ENCODE assay signal across 24 cellular contexts in the genomic region with DNA sequence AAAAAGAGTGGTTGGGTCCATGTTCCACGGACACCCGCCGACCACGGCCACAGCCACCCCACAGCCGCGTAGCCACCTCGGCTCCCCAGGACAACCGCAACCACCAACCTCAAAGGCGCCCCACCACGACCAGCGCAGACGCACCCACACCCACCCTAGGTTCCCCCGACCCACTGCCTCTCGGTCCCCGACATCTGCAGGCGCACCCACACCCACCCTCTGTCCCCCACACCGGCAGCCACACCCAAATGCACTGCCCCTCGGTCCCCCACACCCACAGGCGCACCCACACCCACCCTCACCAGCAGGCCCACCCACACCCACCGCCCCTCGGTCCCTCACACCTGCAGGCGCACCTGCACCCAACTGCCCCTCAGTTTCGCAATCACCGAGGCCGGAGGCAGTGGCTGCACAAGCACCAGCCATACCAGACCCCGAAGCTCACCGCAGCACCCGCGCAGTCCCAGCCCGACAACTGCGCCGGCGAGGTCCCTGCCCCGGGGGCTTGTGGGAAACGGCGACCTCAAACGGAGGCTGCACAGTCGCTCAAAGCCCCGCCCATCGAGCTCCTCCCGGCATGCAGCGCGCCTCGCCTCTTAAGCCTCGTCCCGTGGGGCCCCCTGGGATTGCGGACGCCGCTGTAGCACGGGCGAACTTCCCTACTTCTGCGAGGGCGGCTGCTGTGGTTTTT. TPM values are rescaled to one million over a fixed set of nuclear protein-coding genes. Genes with fewer than 3 reads are reported as not detected.
DNase-seq lines count a peak whose midpoint lies in the region; ATAC-seq, FAIRE-seq and TF ChIP-seq lines count a peak whose summit lies in the region.
"Had no signal": no experiment of that assay in that cellular context is flagged by ENCODE, and none has a peak within 500 bp of the region (broad histone marks: within the 10 kb centered on the region; RNA-seq: fewer than 3 reads in every experiment).

No MANE protein-coding gene starts in this region.

- no peak for TF ChIP-seq POLR2A in K562 (conservative IDR thresholded peaks at IDR 0.05)

- no peaks in the 10 kb centered on the region for H3K27me3 ChIP-seq in H7 (ENCODE audit: control insufficient read depth, insufficient read depth, low read length)
- H3K27me3 ChIP-seq in K562 (ENCODE audit: control insufficient read depth in 2 of 2, insufficient read depth in 2 of 2, low read length in 2 of 2), result no peaks in the 10 kb centered on the region

- no peaks in the 10 kb centered on the region for H3K79me2 ChIP-seq in K562 (ENCODE audit: control insufficient read depth, insufficient read depth, low read length)

- H3K9ac ChIP-seq in K562 (ENCODE audit: insufficient read depth in 1 of 2, low read depth in 2 of 2, low read length in 2 of 2), result no peak overlapping the region
- H3K9ac ChIP-seq: SK-N-SH had no signal

- intact Hi-C loops in K562 (cut with micrococcal nuclease), result no loop called here

- TF ChIP-seq RAD21 in K562 (CRISPR knock-in tag; conservative IDR thresholded peaks at IDR 0.05 in 1 of 2, IDR thresholded peaks at IDR 0.05 in 1 of 2), result no peak

- no peak overlapping the region for H3K27ac ChIP-seq in K562 (ENCODE audit: extremely low read depth, low read depth, low read length)

- FAIRE-seq in K562 (lab: Jason Lieb, UNC), result no peak
- FAIRE-seq: RCC 7860 had no signal

- H3K36me3 ChIP-seq in H7 (replicated peaks; ENCODE audit: control insufficient read depth, insufficient read depth, low read length) (no peaks in the 10 kb centered on the region), K562 (ENCODE audit: control insufficient read depth, insufficient read depth, low read length) (peaks cover 5% of the 10 kb centered on the region; the same call in 2 of the 3 replicates)

- no peak for ATAC-seq in K562
- no peak for ATAC-seq in activated T-helper 17 cell treated with anti-CD3 and anti-CD28 coated beads, Interleukin-2, amount 50 U/mL, for 72 hours (replicated peaks)

- DNase-seq in H7, result peak; percentile 50
- no peak for DNase-seq in K562 (ENCODE audit: extremely low read depth in 1 of 4, low spot score in 3 of 4)
- DNase-seq in mesenteric fat pad (ENCODE audit: low spot score), result peak; percentile 87
- DNase-seq in NCI-H526 treated with DMSO at 0.1 percent for 48 hours (lab: John Stamatoyannopoulos, UW), result no peak
- no peak for DNase-seq in activated T-cell treated with anti-CD3 and anti-CD28 coated beads for 4 hours
- DNase-seq in stimulated activated CD4-positive, alpha-beta T cell treated with anti-CD3 and anti-CD28 coated beads, Interleukin-4, amount 100 ng/mL, for 24 hours, result no peak
- DNase-seq: DMS153, DND-41, GOT3, HCEC 1CT, IMR-90, NCI-H1048, NCI-H1417, NCI-H1694, NCI-H2081, NCI-H226, NCI-H510A treated with DMSO at 0.1 percent for 48 hours, NCI-H774, SK-N-SH, SW 1271 had no signal

- no peaks in the 10 kb centered on the region; a peak in 1 of 5 replicates for H3K4me1 ChIP-seq in K562 (replicated peaks in 1 of 2; ENCODE audit: control insufficient read depth in 2 of 2, insufficient read depth in 2 of 2, low read length in 2 of 2)

- no peaks in the 10 kb centered on the region for H3K27me3 Mint-ChIP-seq in activated T-helper 17 cell treated with anti-CD3 and anti-CD28 coated beads, Interleukin-2, amount 50 U/mL, for 72 hours

- BruUV-seq in K562 (replicated peaks; lab: Mats Ljungman, UMichigan), result no TSS peak

- POLR2A ChIA-PET in K562 (lab: Yijun Ruan, JAX), result no interaction called here

- TF ChIP-seq CTCF in K562 (IDR thresholded peaks at IDR 0.05 in 2 of 3, conservative IDR thresholded peaks at IDR 0.05 in 1 of 3; ENCODE audit: insufficient read depth in 2 of 3, low read depth in 1 of 3, low read length in 3 of 3), result no peak

- no peaks in the 10 kb centered on the region for H3K9me1 ChIP-seq in K562 (ENCODE audit: control insufficient read depth, insufficient read depth, low read length)

- peaks cover 16% of the 10 kb centered on the region for H3K36me3 Mint-ChIP-seq in activated T-helper 17 cell treated with anti-CD3 and anti-CD28 coated beads, Interleukin-2, amount 50 U/mL, for 72 hours (ENCODE audit: low read depth)

- in situ Hi-C loops in K562 (cut with MboI), result no loop called here

- H3K9me3 ChIP-seq in K562 (replicated peaks; ENCODE audit: control insufficient read depth, insufficient read depth, low read depth, low read length), result peaks cover 5% of the 10 kb centered on the region; the same call in 1 of the 2 replicates
- H3K9me3 ChIP-seq: SK-N-SH had no signal

- no peak overlapping the region for H3K27ac Mint-ChIP-seq in activated T-helper 17 cell treated with anti-CD3 and anti-CD28 coated beads, Interleukin-2, amount 50 U/mL, for 72 hours
- H3K27ac Mint-ChIP-seq: CD14-positive monocyte had no signal

- H3K4me2 ChIP-seq in K562 (ENCODE audit: insufficient read depth, low read length), result no peak overlapping the region
- H3K4me2 ChIP-seq: SK-N-SH had no signal

- peaks cover 2% of the 10 kb centered on the region for H3K9me3 Mint-ChIP-seq in activated T-helper 17 cell treated with anti-CD3 and anti-CD28 coated beads, Interleukin-2, amount 50 U/mL, for 72 hours

- H3K4me3 Mint-ChIP-seq in activated T-helper 17 cell treated with anti-CD3 and anti-CD28 coated beads, Interleukin-2, amount 50 U/mL, for 72 hours, result no peak overlapping the region
- H3K4me3 Mint-ChIP-seq: CD14-positive monocyte had no signal

- CTCF ChIA-PET in K562 (lab: Yijun Ruan, JAX; ENCODE audit: low intra/inter-chr PET ratio), result no interaction called here

- no peak overlapping the region for H3K4me3 ChIP-seq in H7 (ENCODE audit: insufficient read depth, low read depth, low read length)
- H3K4me3 ChIP-seq in K562, result no peak overlapping the region

- H2AFZ ChIP-seq in K562 (ENCODE audit: low read depth, low read length), result no peak overlapping the region

- no peak for TF ChIP-seq EP300 in K562 (IDR thresholded peaks at IDR 0.05; ENCODE audit: low read length)

- no peaks in the 10 kb centered on the region for H3K4me1 Mint-ChIP-seq in activated T-helper 17 cell treated with anti-CD3 and anti-CD28 coated beads, Interleukin-2, amount 50 U/mL, for 72 hours
- H3K4me1 Mint-ChIP-seq: CD14-positive monocyte had no signal

- 100% methylated on average over 10 of the region's 53 CpGs for WGBS in K562 (ENCODE audit: insufficient coverage, low coverage, missing lambda C conversion rate)

- no peaks in the 10 kb centered on the region for H4K20me1 ChIP-seq in K562 (replicated peaks; ENCODE audit: control insufficient read depth, insufficient read depth, low read length)

RNA-seq across cellular contexts. Expression of a gene that starts 18.3 kb away (rescaled TPM):
- total RNA-seq in H7 (2014; rRNA removed; shearing (Covaris generic)), result 4.6 and 5.5 TPM in 2 replicates
- total RNA-seq in K562 (2011; cell fraction: chromatin; rRNA removed; ENCODE audit: low replicate concordance), result 62.3 and 82.9 TPM in 2 replicates
- total RNA-seq in K562 (2011; cell fraction: nucleolus; rRNA removed), result 40.1 and 43.2 TPM in 2 replicates
- total RNA-seq in K562 (2011; cell fraction: nucleoplasm; rRNA removed), result 32.5 and 41.6 TPM in 2 replicates
- total RNA-seq in K562 (2014; rRNA removed) (6.5 and 8.6 TPM in 2 replicates), K562 (2014; rRNA removed; fragmentation: Illumina TruSeq; extraction: Trizol) (11.2 and 13.5 TPM in 2 replicates), K562 (2015; rRNA removed; fragmentation: Illumina TruSeq; extraction: Trizol) (10.2 and 11.2 TPM in 2 replicates), K562 (2021) (6.7 and 6.8 TPM in 2 replicates), mesenteric fat pad (3.1 TPM)
- polyA plus RNA-seq in K562 (2011; rRNA removed) (12.3 and 14.5 TPM in 2 replicates), K562 (2014; fragmentation: Illumina TruSeq; extraction: Trizol) (7.7 and 10.7 TPM in 2 replicates), K562 (2014; fragmentation: Nextera tagmentation; extraction: Ambion mirVana) (1 to 10 TPM; 4.3 to 4.9 TPM), K562 (2014; rRNA removed) (8.1 and 8.2 TPM in 2 replicates)
- polyA plus RNA-seq in K562 (2011; cell fraction: cytosol; rRNA removed), result 4.5 and 6.9 TPM in 2 replicates
- 11.2 and 12.3 TPM in 2 replicates for polyA plus RNA-seq in K562 (2011; cell fraction: nucleus; rRNA removed)
- polyA plus RNA-seq in K562 (2012), result 5.9 and 14.5 TPM in 2 replicates
- 22.6 and 25.0 TPM in 2 replicates for polyA minus RNA-seq in K562 (2011; rRNA and poly(A)+ RNA removed)
- 3.2 and 4.4 TPM in 2 replicates for polyA minus RNA-seq in K562 (2011; cell fraction: cytosol; rRNA and poly(A)+ RNA removed)
- 5.4 and 7.1 TPM in 2 replicates for polyA minus RNA-seq in K562 (2011; cell fraction: nucleus; rRNA and poly(A)+ RNA removed)
- total RNA-seq in activated T-helper 17 cell treated with anti-CD3 and anti-CD28 coated beads, Interleukin-2, amount 50 U/mL, for 72 hours, result 1 to 10 TPM; 4.7 to 4.9 TPM

RNA-seq across cellular contexts. Expression of a gene that starts 25.8 kb away (rescaled TPM):
- total RNA-seq in H7 (2014; rRNA removed; shearing (Covaris generic)), result 1.7 and 2.9 TPM in 2 replicates
- 13.0 and 27.0 TPM in 2 replicates for total RNA-seq in K562 (2011; cell fraction: chromatin; rRNA removed; ENCODE audit: low replicate concordance)
- 9.3 and 12.1 TPM in 2 replicates for total RNA-seq in K562 (2011; cell fraction: nucleolus; rRNA removed)
- 10.5 and 12.5 TPM in 2 replicates for total RNA-seq in K562 (2011; cell fraction: nucleoplasm; rRNA removed)
- total RNA-seq in K562 (2014; rRNA removed), result 7.3 and 8.5 TPM in 2 replicates
- total RNA-seq in K562 (2014; rRNA removed; fragmentation: Illumina TruSeq; extraction: Trizol), result 13.4 and 13.5 TPM in 2 replicates
- total RNA-seq in K562 (2015; rRNA removed; fragmentation: Illumina TruSeq; extraction: Trizol), result 10.8 and 11.5 TPM in 2 replicates
- 7.7 and 7.8 TPM in 2 replicates for total RNA-seq in K562 (2021)
- polyA plus RNA-seq in K562 (2011; rRNA removed), result 10.8 and 12.8 TPM in 2 replicates
- polyA plus RNA-seq in K562 (2011; cell fraction: cytosol; rRNA removed), result 4.9 and 6.9 TPM in 2 replicates
- 10.0 and 11.7 TPM in 2 replicates for polyA plus RNA-seq in K562 (2011; cell fraction: nucleus; rRNA removed)
- polyA plus RNA-seq in K562 (2012), result 6.3 and 8.0 TPM in 2 replicates
- 9.6 and 11.9 TPM in 2 replicates for polyA plus RNA-seq in K562 (2014; fragmentation: Illumina TruSeq; extraction: Trizol)
- polyA plus RNA-seq in K562 (2014; fragmentation: Nextera tagmentation; extraction: Ambion mirVana), result 1 to 10 TPM; 3.9 to 6.2 TPM
- 7.0 and 7.7 TPM in 2 replicates for polyA plus RNA-seq in K562 (2014; rRNA removed)
- polyA minus RNA-seq in K562 (2011; rRNA and poly(A)+ RNA removed), result 18.7 and 20.8 TPM in 2 replicates
- 4.1 and 6.6 TPM in 2 replicates for polyA minus RNA-seq in K562 (2011; cell fraction: cytosol; rRNA and poly(A)+ RNA removed)
- polyA minus RNA-seq in K562 (2011; cell fraction: nucleus; rRNA and poly(A)+ RNA removed), result 3.0 and 7.1 TPM in 2 replicates
- 1.6 TPM for total RNA-seq in mesenteric fat pad
- total RNA-seq in activated T-helper 17 cell treated with anti-CD3 and anti-CD28 coated beads, Interleukin-2, amount 50 U/mL, for 72 hours, result 1 to 10 TPM; 4.7 to 6.1 TPM

RNA-seq across cellular contexts. Expression of a gene that starts 50.9 kb away (rescaled TPM):
- 10.4 and 14.2 TPM in 2 replicates for total RNA-seq in H7 (2014; rRNA removed; shearing (Covaris generic))
- total RNA-seq in K562 (2011; cell fraction: chromatin; rRNA removed; ENCODE audit: low replicate concordance), result 5.1 and 7.6 TPM in 2 replicates
- total RNA-seq in K562 (2011; cell fraction: nucleolus; rRNA removed), result 5.1 and 5.5 TPM in 2 replicates
- total RNA-seq in K562 (2011; cell fraction: nucleoplasm; rRNA removed), result 2.7 and 4.5 TPM in 2 replicates
- total RNA-seq in K562 (2014; rRNA removed) (3.3 and 6.1 TPM in 2 replicates), K562 (2014; rRNA removed; fragmentation: Illumina TruSeq; extraction: Trizol) (1.1 and 1.2 TPM in 2 replicates), K562 (2015; rRNA removed; fragmentation: Illumina TruSeq; extraction: Trizol) (3.4 and 3.5 TPM in 2 replicates), K562 (2021) (1.8 TPM in 2 replicates), mesenteric fat pad (0.93 TPM)
- polyA plus RNA-seq in K562 (2011; rRNA removed) (3.3 and 3.5 TPM in 2 replicates), K562 (2014; fragmentation: Illumina TruSeq; extraction: Trizol) (1.8 and 3.1 TPM in 2 replicates), K562 (2014; fragmentation: Nextera tagmentation; extraction: Ambion mirVana) (1 to 10 TPM; 1.2 to 1.5 TPM), K562 (2014; rRNA removed) (2.5 and 4.4 TPM in 2 replicates)
- polyA plus RNA-seq in K562 (2011; cell fraction: cytosol; rRNA removed), result 3.0 TPM in 2 replicates
- 6.5 and 7.6 TPM in 2 replicates for polyA plus RNA-seq in K562 (2011; cell fraction: nucleus; rRNA removed)
- 2.3 and 10.0 TPM in 2 replicates for polyA plus RNA-seq in K562 (2012)
- polyA minus RNA-seq in K562 (2011; rRNA and poly(A)+ RNA removed), result 0.70 and 0.78 TPM in 2 replicates
- polyA minus RNA-seq in K562 (2011; cell fraction: cytosol; rRNA and poly(A)+ RNA removed), result 1.1 TPM in 1 of 2 replicates, not detected in the other
- 0.94 and 2.4 TPM in 2 replicates for polyA minus RNA-seq in K562 (2011; cell fraction: nucleus; rRNA and poly(A)+ RNA removed)
- total RNA-seq in activated T-helper 17 cell treated with anti-CD3 and anti-CD28 coated beads, Interleukin-2, amount 50 U/mL, for 72 hours, result 1 to 10 TPM; 4.1 to 4.2 TPM
- total RNA-seq: A673 had no signal
- polyA plus RNA-seq: CD14-positive monocyte had no signal

RNA-seq across cellular contexts. Expression of a gene that starts 59.4 kb away (rescaled TPM):
- total RNA-seq in H7 (2014; rRNA removed; shearing (Covaris generic)), result under 0.01 TPM in 2 replicates
- not detected in 2 replicates for total RNA-seq in K562 (2011; cell fraction: chromatin; rRNA removed; ENCODE audit: low replicate concordance)
- total RNA-seq in K562 (2011; cell fraction: nucleolus; rRNA removed), result not detected in 2 replicates
- 0.08 TPM in 1 of 2 replicates, not detected in the other for total RNA-seq in K562 (2011; cell fraction: nucleoplasm; rRNA removed)
- 0.12 and 0.36 TPM in 2 replicates for total RNA-seq in K562 (2014; rRNA removed)
- total RNA-seq in K562 (2014; rRNA removed; fragmentation: Illumina TruSeq; extraction: Trizol), result 0.03 and 0.33 TPM in 2 replicates
- 0.11 TPM in 1 of 2 replicates, not detected in the other for total RNA-seq in K562 (2015; rRNA removed; fragmentation: Illumina TruSeq; extraction: Trizol)
- 0.11 TPM in 1 of 2 replicates, not detected in the other for total RNA-seq in K562 (2021)
- polyA plus RNA-seq in K562 (2011; rRNA removed), result not detected in 2 replicates
- not detected in 2 replicates for polyA plus RNA-seq in K562 (2011; cell fraction: cytosol; rRNA removed)
- not detected in 2 replicates for polyA plus RNA-seq in K562 (2011; cell fraction: nucleus; rRNA removed)
- 0.03 and 0.04 TPM in 2 replicates for polyA plus RNA-seq in K562 (2012)
- polyA plus RNA-seq in K562 (2014; fragmentation: Illumina TruSeq; extraction: Trizol), result 0.01 and 0.06 TPM in 2 replicates
- polyA plus RNA-seq in K562 (2014; fragmentation: Nextera tagmentation; extraction: Ambion mirVana), result under 1 TPM; 0.01 to 0.10 TPM
- 0.08 and 0.09 TPM in 2 replicates for polyA plus RNA-seq in K562 (2014; rRNA removed)
- 0.07 TPM in 1 of 2 replicates, not detected in the other for polyA minus RNA-seq in K562 (2011; rRNA and poly(A)+ RNA removed)
- not detected in 2 replicates for polyA minus RNA-seq in K562 (2011; cell fraction: cytosol; rRNA and poly(A)+ RNA removed)
- not detected in 2 replicates for polyA minus RNA-seq in K562 (2011; cell fraction: nucleus; rRNA and poly(A)+ RNA removed)
- total RNA-seq in mesenteric fat pad, result not detected
- under 1 TPM in 1 of 2 donors, not detected in 1; 0.95 TPM for total RNA-seq in activated T-helper 17 cell treated with anti-CD3 and anti-CD28 coated beads, Interleukin-2, amount 50 U/mL, for 72 hours
- total RNA-seq: A673, IMR-90 had no signal
- polyA plus RNA-seq: CD14-positive monocyte, IMR-90 had no signal

Comparison
In these comparisons a context has a peak if more than half of its experiments do, and no peak if none do; other contexts are left out.
1. DNase-seq: peak in H7 (single experiment) and mesenteric fat pad (single experiment); none in K562 (0 of 4), NCI-H526 treated with DMSO at 0.1 percent for 48 hours (single experiment), activated T-cell treated with anti-CD3 and anti-CD28 coated beads for 4 hours (single experiment) and stimulated activated CD4-positive, alpha-beta T cell treated with anti-CD3 and anti-CD28 coated beads, Interleukin-4, amount 100 ng/mL, for 24 hours (single experiment).